In genomic region chr2:2728635-2729034, GRCh38 we compare ENCODE assay signal across 8 cellular contexts.
"Had no signal": no experiment of that assay in that cellular context is flagged by ENCODE, and none has a peak within 500 bp of the region (broad histone marks: within the 10 kb centered on the region; RNA-seq: fewer than 3 reads in every experiment).

No MANE protein-coding gene starts in this region.

- H3K27me3 Mint-ChIP-seq: IgD-negative memory B cell had no signal

- H3K27ac Mint-ChIP-seq: IgD-negative memory B cell had no signal

- H3K4me3 ChIP-seq: K562 had no signal

- H3K4me2 ChIP-seq: KMS-11 had no signal

- DNase-seq: IMR-90, KBM-7, KG1 had no signal

- H3K36me3 Mint-ChIP-seq: IgD-negative memory B cell had no signal

- H3K4me1 Mint-ChIP-seq: IgD-negative memory B cell had no signal

- ATAC-seq: HepG2, K562 had no signal

- H3K9me3 Mint-ChIP-seq: IgD-negative memory B cell had no signal

- H3K27ac ChIP-seq: HL-60, KMS-11 had no signal
